ENCODE assay signal across 28 cellular contexts in the genomic region with DNA sequence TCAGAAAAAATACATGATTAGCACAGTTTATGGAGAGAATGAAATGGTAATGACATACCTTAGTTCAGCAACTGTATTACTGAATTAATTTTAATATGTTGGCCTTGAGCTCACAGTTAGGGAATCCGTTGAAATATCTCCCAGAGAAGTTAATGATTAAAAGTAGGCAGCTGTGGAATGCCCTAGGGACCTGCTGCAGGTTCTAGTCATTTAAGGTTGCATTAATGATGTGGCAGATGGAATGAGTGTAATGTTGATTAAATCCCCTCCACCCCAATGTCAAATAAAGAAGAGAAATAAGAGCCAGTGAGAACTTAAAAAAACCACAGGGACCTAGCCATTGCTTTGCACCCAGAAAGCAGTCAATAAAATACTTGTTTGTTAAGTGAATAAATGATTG.
DNase-seq lines count a peak whose midpoint lies in the region; ATAC-seq and FAIRE-seq lines count a peak whose summit lies in the region.
"Had no signal": no experiment of that assay in that cellular context is flagged by ENCODE, and none has a peak within 500 bp of the region (broad histone marks: within the 10 kb centered on the region; RNA-seq: fewer than 3 reads in every experiment).

No MANE protein-coding gene starts in this region.

- H3K36me3 Mint-ChIP-seq in activated naive CD4-positive, alpha-beta T cell treated with anti-CD3 and anti-CD28 coated beads, Interleukin-2, amount 10 ng/mL, durations not matched to agents 7 days and 5 days, result no peaks in the 10 kb centered on the region
- H3K36me3 Mint-ChIP-seq: activated CD4-positive, alpha-beta memory T cell treated with anti-CD3 and anti-CD28 coated beads for 36 hours; activated naive CD8-positive, alpha-beta T cell; CD4-positive, CD25-positive, alpha-beta regulatory T cell; naive thymus-derived CD8-positive, alpha-beta T cell had no signal

- DNase-seq in HuH-7.5 (ENCODE audit: low spot score) (peak; percentile 15), RCC 7860 (ENCODE audit: low spot score) (peak; percentile 16), left kidney (ENCODE audit: low read depth, low spot score) (peak; percentile 66), hypothalamus (lab: John Stamatoyannopoulos, UW) (no peak), NCI-H2029 treated with DMSO at 0.1 percent for 48 hours (lab: John Stamatoyannopoulos, UW) (no peak)
- DNase-seq in activated naive CD4-positive, alpha-beta T cell treated with anti-CD3 and anti-CD28 coated beads, Interleukin-2, amount 10 ng/mL, durations not matched to agents 7 days and 5 days, result no peak
- DNase-seq: activated CD4-positive, alpha-beta memory T cell treated with anti-CD3 and anti-CD28 coated beads for 36 hours; aorta; CD4-positive, CD25-positive, alpha-beta regulatory T cell; cortex of kidney; DMS79; esophagus squamous epithelium; GF-D8; GM23248; HFFc6; islet precursor cell; MM.1S; naive thymus-derived CD8-positive, alpha-beta T cell; NCI-H1417 treated with DMSO at 0.1 percent for 48 hours; ovary; right lobe of liver; stimulated activated CD4-positive, alpha-beta T cell treated with anti-CD3 and anti-CD28 coated beads, Interleukin-4, amount 100 ng/mL, for 4 hours; stimulated activated naive CD4-positive, alpha-beta T cell treated with Interleukin-2 at 50 U/mL for 16 hours had no signal

- FAIRE-seq in RCC 7860 (lab: Jason Lieb, UNC), result peak; percentile 33
- FAIRE-seq: frontal cortex, K562 had no signal

- no peaks in the 10 kb centered on the region for H3K4me1 Mint-ChIP-seq in activated naive CD4-positive, alpha-beta T cell treated with anti-CD3 and anti-CD28 coated beads, Interleukin-2, amount 10 ng/mL, durations not matched to agents 7 days and 5 days
- H3K4me1 Mint-ChIP-seq: CD4-positive, CD25-positive, alpha-beta regulatory T cell; naive thymus-derived CD8-positive, alpha-beta T cell had no signal

- no peak overlapping the region for H3K4me3 Mint-ChIP-seq in activated naive CD4-positive, alpha-beta T cell treated with anti-CD3 and anti-CD28 coated beads, Interleukin-2, amount 10 ng/mL, durations not matched to agents 7 days and 5 days
- H3K4me3 Mint-ChIP-seq: activated CD4-positive, alpha-beta memory T cell treated with anti-CD3 and anti-CD28 coated beads for 36 hours; activated naive CD8-positive, alpha-beta T cell; CD4-positive, CD25-positive, alpha-beta regulatory T cell; HFFc6; naive thymus-derived CD8-positive, alpha-beta T cell had no signal

- no peak for ATAC-seq in HG03159 (IDR thresholded peaks at IDR 0.05; ENCODE audit: unreplicated experiment)
- ATAC-seq: K562; naive thymus-derived CD8-positive, alpha-beta T cell had no signal

- H3K27me3 Mint-ChIP-seq in activated naive CD4-positive, alpha-beta T cell treated with anti-CD3 and anti-CD28 coated beads, Interleukin-2, amount 10 ng/mL, durations not matched to agents 7 days and 5 days, result peaks cover 20% of the 10 kb centered on the region

- CTCF ChIA-PET in activated naive CD4-positive, alpha-beta T cell treated with anti-CD3 and anti-CD28 coated beads, Interleukin-2, amount 10 ng/mL, durations not matched to agents 7 days and 5 days (lab: Charles Lee), result no interaction called here

- no peak overlapping the region for H3K27ac Mint-ChIP-seq in activated naive CD4-positive, alpha-beta T cell treated with anti-CD3 and anti-CD28 coated beads, Interleukin-2, amount 10 ng/mL, durations not matched to agents 7 days and 5 days
- H3K27ac Mint-ChIP-seq: activated CD4-positive, alpha-beta memory T cell treated with anti-CD3 and anti-CD28 coated beads for 36 hours; activated naive CD8-positive, alpha-beta T cell; activated T-helper 2 cell treated with anti-CD3 and anti-CD28 coated beads, Interferon-gamma antibody, Interleukin-2, Interleukin-4, amounts not matched to agents 10 μg/mL and 5 μg/mL and 100 μg/mL, durations not matched to agents 14 hours and 24 hours and 36 hours; CD4-positive, CD25-positive, alpha-beta regulatory T cell; HFFc6; naive thymus-derived CD8-positive, alpha-beta T cell had no signal

- H3K9me3 Mint-ChIP-seq in activated naive CD4-positive, alpha-beta T cell treated with anti-CD3 and anti-CD28 coated beads, Interleukin-2, amount 10 ng/mL, durations not matched to agents 7 days and 5 days, result no peaks in the 10 kb centered on the region
- H3K9me3 Mint-ChIP-seq: activated CD4-positive, alpha-beta memory T cell treated with anti-CD3 and anti-CD28 coated beads for 36 hours; activated T-helper 2 cell treated with anti-CD3 and anti-CD28 coated beads, Interferon-gamma antibody, Interleukin-2, Interleukin-4, amounts not matched to agents 10 μg/mL and 5 μg/mL and 100 μg/mL, durations not matched to agents 14 hours and 24 hours and 36 hours had no signal

Comparison
In these comparisons a context has a peak if more than half of its experiments do, and no peak if none do; other contexts are left out.
1. DNase-seq: peak in HuH-7.5 (single experiment), RCC 7860 (single experiment) and left kidney (single experiment); none in hypothalamus (0 of 51), NCI-H2029 treated with DMSO at 0.1 percent for 48 hours (single experiment) and activated naive CD4-positive, alpha-beta T cell treated with anti-CD3 and anti-CD28 coated beads, Interleukin-2, amount 10 ng/mL, durations not matched to agents 7 days and 5 days (single experiment).